Comparison of ENCODE assay signal across 1 cellular context in genomic region chr2:9286553-9287399, GRCh38.
TF ChIP-seq lines count a peak whose summit lies in the region.

No MANE protein-coding gene starts in this region.

TF ChIP-seq in HCT116, 20 proteins besides CTCF, POLR2A, EP300 and RAD21 (continued from another document):
- TF ChIP-seq, protein P1, sequence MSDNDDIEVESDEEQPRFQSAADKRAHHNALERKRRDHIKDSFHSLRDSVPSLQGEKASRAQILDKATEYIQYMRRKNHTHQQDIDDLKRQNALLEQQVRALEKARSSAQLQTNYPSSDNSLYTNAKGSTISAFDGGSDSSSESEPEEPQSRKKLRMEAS (IDR thresholded peaks at IDR 0.05): peak; percentile 92
- TF ChIP-seq ZFX (IDR thresholded peaks at IDR 0.05): no peak
- no peak for TF ChIP-seq ZNF274 (IDR thresholded peaks at IDR 0.05; ENCODE audit: low read depth, low read length)
- no peak for TF ChIP-seq ATF3 (IDR thresholded peaks at IDR 0.05)
- TF ChIP-seq FOSL1 (IDR thresholded peaks at IDR 0.05; ENCODE audit: low read depth): no peak
- TF ChIP-seq, protein P2, sequence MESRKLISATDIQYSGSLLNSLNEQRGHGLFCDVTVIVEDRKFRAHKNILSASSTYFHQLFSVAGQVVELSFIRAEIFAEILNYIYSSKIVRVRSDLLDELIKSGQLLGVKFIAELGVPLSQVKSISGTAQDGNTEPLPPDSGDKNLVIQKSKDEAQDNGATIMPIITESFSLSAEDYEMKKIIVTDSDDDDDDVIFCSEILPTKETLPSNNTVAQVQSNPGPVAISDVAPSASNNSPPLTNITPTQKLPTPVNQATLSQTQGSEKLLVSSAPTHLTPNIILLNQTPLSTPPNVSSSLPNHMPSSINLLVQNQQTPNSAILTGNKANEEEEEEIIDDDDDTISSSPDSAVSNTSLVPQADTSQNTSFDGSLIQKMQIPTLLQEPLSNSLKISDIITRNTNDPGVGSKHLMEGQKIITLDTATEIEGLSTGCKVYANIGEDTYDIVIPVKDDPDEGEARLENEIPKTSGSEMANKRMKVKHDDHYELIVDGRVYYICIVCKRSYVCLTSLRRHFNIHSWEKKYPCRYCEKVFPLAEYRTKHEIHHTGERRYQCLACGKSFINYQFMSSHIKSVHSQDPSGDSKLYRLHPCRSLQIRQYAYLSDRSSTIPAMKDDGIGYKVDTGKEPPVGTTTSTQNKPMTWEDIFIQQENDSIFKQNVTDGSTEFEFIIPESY (IDR thresholded peaks at IDR 0.05; ENCODE audit: extremely low read depth, insufficient replicate concordance, low read length): no peak
- TF ChIP-seq EZH2 (IDR thresholded peaks at IDR 0.05): no peak
- no peak for TF ChIP-seq YY1 (IDR thresholded peaks at IDR 0.05; ENCODE audit: extremely low read depth, insufficient replicate concordance, low read depth, low read length)
- no peak for TF ChIP-seq EZH2phosphoT487 (IDR thresholded peaks at IDR 0.05; ENCODE audit: borderline replicate concordance)
- peak; percentile 48; the same call in 1 of the 2 replicates for TF ChIP-seq SIN3A (IDR thresholded peaks at IDR 0.05; ENCODE audit: low read depth)
